ENCODE assay signal across 8 cellular contexts in the genomic region with DNA sequence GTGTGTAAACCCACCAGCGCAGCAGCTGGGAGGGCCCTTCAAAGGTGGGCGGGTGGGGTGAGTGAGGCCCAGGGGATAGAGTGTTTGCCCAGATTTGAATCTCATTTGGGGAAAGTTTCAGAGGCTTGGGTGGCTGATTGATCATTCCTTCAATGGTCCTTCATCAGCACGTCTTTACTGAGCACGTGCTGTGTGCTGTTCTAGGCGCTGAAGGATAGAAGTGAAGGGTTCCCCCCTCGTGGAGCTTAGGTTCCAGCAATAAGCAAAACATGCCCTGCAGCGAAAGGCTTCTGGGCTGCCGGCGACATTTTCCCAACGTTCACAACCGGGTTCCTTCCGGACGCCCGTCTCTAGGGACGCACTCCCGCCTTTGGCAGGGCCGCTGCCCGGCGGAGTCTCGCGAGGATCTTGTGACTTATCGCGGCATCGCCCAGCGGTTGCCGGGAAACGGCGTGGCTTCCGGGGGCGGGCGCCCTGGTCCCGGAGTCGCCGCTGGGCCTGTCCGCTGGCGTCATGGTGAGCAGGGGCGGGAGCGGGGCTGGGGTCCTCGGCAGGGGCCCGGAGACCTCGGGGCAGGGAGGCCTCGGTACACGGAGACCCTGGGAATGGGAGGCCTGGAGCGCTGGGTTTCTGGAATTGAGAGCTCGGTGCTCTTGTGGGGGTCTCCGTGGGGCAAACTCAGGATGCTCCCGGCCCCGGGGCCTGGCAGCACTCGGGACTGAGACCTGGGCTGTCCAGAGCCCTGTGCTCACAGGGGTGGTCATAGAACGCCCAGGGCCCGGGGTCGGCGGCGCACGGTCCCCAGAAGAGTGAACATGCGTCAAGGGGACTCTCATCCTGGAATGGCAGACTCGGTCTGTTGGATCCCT. TPM values are rescaled to one million over a fixed set of nuclear protein-coding genes. Genes with fewer than 3 reads are reported as not detected.
DNase-seq lines count a peak whose midpoint lies in the region; ATAC-seq, FAIRE-seq and TF ChIP-seq lines count a peak whose summit lies in the region.

No MANE protein-coding gene starts in this region.

- H3K4me3 ChIP-seq in GM12865 (ENCODE audit: low read depth, low read length): peak overlapping the region; percentile 93
- peak overlapping the region; percentile 78 for H3K4me3 ChIP-seq in coronary artery
- H3K4me3 ChIP-seq in HepG2 (replicated peaks in 1 of 3; ENCODE audit: insufficient read depth in 1 of 3, low read depth in 2 of 3, low read length in 3 of 3): peak overlapping the region; percentile 82 to 87 (median 82)

- H3K9ac ChIP-seq in HepG2 (ENCODE audit: insufficient read depth, low read depth, low read length): peak overlapping the region; percentile 81

- 5% methylated on average over 20 of the region's 57 CpGs for WGBS in HepG2 (ENCODE audit: low lambda C conversion rate)

- H3K36me3 ChIP-seq in HepG2 (replicated peaks in 1 of 2; ENCODE audit: control insufficient read depth in 1 of 2, insufficient read depth in 2 of 2, low read length in 2 of 2): peaks cover 0 to 2% of the 10 kb centered on the region in 2 experiments; a peak in 1 of 5 replicates

- no peaks in the 10 kb centered on the region; a peak in 1 of 5 replicates for H3K27me3 ChIP-seq in HepG2 (ENCODE audit: control insufficient read depth in 1 of 2, insufficient read depth in 2 of 2, low read length in 2 of 2)

- TSS peak; percentile 59 for BruUV-seq in HepG2 (replicated peaks; lab: Mats Ljungman, UMichigan)

- H3K79me2 ChIP-seq in HepG2 (ENCODE audit: insufficient read depth, low read length): peaks cover 8% of the 10 kb centered on the region

- H3K9me3 ChIP-seq in HepG2 (ENCODE audit: low read length): no peaks in the 10 kb centered on the region

- in situ Hi-C loops in HepG2 (cut with HindIII; ENCODE audit: extremely low pct_ligation_motif_present, low pct_unique_long_range_greater_than_20kb): loop anchor here (5.0 kb wide), 1 partner anchor 100 kb away; the partner anchor contains the start of gene TUBB3

- TF ChIP-seq CTCF in GM12865 (IDR thresholded peaks at IDR 0.05; ENCODE audit: insufficient read depth, low read depth, low read length, missing control alignments) (no peak), coronary artery (IDR thresholded peaks at IDR 0.05) (no peak), HepG2 (CRISPR knock-in tag; IDR thresholded peaks at IDR 0.05) (no peak)

- H3K4me1 ChIP-seq in HepG2 (ENCODE audit: insufficient read depth, low read length): peaks cover 44% of the 10 kb centered on the region

- DNase-seq in GM12865 (ENCODE audit: low read depth): peak; percentile 93
- DNase-seq in NCI-H345 treated with DMSO at 0.1 percent for 48 hours (lab: John Stamatoyannopoulos, UW; ENCODE audit: unreplicated experiment): peak; percentile 72
- DNase-seq in activated CD4-positive, alpha-beta T cell treated with anti-CD3 and anti-CD28 coated beads for 4 hours: peak; percentile 75 to 77
- DNase-seq in coronary artery (ENCODE audit: low spot score): peak; percentile 91
- peak; percentile 92 for DNase-seq in HepG2 (ENCODE audit: low spot score)
- DNase-seq in stimulated activated CD4-positive, alpha-beta T cell treated with anti-CD3 and anti-CD28 coated beads, Interleukin-2, amount 100 ng/mL, for 48 hours: peak; percentile 77 to 83

- peak; percentile 17; the same call in 1 of the 2 replicates for TF ChIP-seq RAD21 in HepG2 (CRISPR knock-in tag; IDR thresholded peaks at IDR 0.05)

- FAIRE-seq in HepG2 (lab: Jason Lieb, UNC): peak; percentile 86

- TF ChIP-seq EP300 in HepG2 (IDR thresholded peaks at IDR 0.05; ENCODE audit: low read depth in 2 of 2, low read length in 2 of 2) (peak in 1 of 2 experiments; percentile 28; a peak in 2 of 4 replicates), HepG2 (CRISPR knock-in tag; IDR thresholded peaks at IDR 0.05; ENCODE audit: borderline replicate concordance) (no peak)

- H2AFZ ChIP-seq in HepG2 (ENCODE audit: low read length): no peak overlapping the region

- H4K20me1 ChIP-seq in HepG2 (ENCODE audit: insufficient read depth, low read length): no peaks in the 10 kb centered on the region

- CTCF ChIA-PET in HepG2 (lab: Yijun Ruan, JAX; ENCODE audit: low intra/inter-chr PET ratio, low total read pairs): no interaction called here

- peak overlapping the region; percentile 92 for H3K4me2 ChIP-seq in HepG2 (ENCODE audit: low read depth, low read length)

- POLR2A ChIA-PET in HepG2 (lab: Yijun Ruan, JAX): interaction anchor here (0.7 to 2.3 kb wide), 6 partner anchors 24 to 201 kb away, joined by 3 to 7 read pairs (median 4); partner anchors contain the start of gene TUBB3

- intact Hi-C loops in HepG2 (cut with micrococcal nuclease; ENCODE audit: unreplicated experiment): loop anchor here (5.0 kb wide), 1 partner anchor 100 kb away; the partner anchor contains the start of gene TUBB3

- TF ChIP-seq POLR2A in HepG2 (IDR thresholded peaks at IDR 0.05; ENCODE audit: insufficient read depth in 1 of 2, low read depth in 2 of 2, low read length in 2 of 2): peak; percentile 70 to 78

- ATAC-seq in HG03097 (IDR thresholded peaks at IDR 0.05; ENCODE audit: low FRiP score, unreplicated experiment): peak; percentile 62
- peak; percentile 79 for ATAC-seq in HepG2
- ATAC-seq in GM18868 (IDR thresholded peaks at IDR 0.05; ENCODE audit: unreplicated experiment): no peak

- H3K27ac ChIP-seq in coronary artery: peak overlapping the region; percentile 40 to 64
- H3K27ac ChIP-seq in HepG2 (ENCODE audit: extremely low read length, insufficient read depth, low read length): peak overlapping the region; percentile 75

TF ChIP-seq in HepG2, 621 proteins besides CTCF, POLR2A, EP300 and RAD21 (continues in another document):
- no peak for TF ChIP-seq BHLHE40 (IDR thresholded peaks at IDR 0.05; ENCODE audit: low read length)
- TF ChIP-seq FOSL2 (CRISPR knock-in tag; IDR thresholded peaks at IDR 0.05): peak; percentile 71
- 0 out of 2 replicates have a peak, but pooled peaks have one; percentile 66 for TF ChIP-seq HDAC2 (CRISPR knock-in tag; IDR thresholded peaks at IDR 0.05)
- peak; percentile 56; the same call in 1 of the 2 replicates for TF ChIP-seq ZSCAN31 (CRISPR knock-in tag; IDR thresholded peaks at IDR 0.05; ENCODE audit: low read depth)
- peak; percentile 85 for TF ChIP-seq REPIN1 (CRISPR knock-in tag; IDR thresholded peaks at IDR 0.05; ENCODE audit: borderline replicate concordance, low read depth)
- TF ChIP-seq KDM5A (IDR thresholded peaks at IDR 0.05; ENCODE audit: borderline replicate concordance, low read length): peak; percentile 46
- 0 out of 2 replicates have a peak, but pooled peaks have one; percentile 44 for TF ChIP-seq NFKBIZ (CRISPR knock-in tag; IDR thresholded peaks at IDR 0.05)
- TF ChIP-seq ZNF768 (CRISPR knock-in tag; IDR thresholded peaks at IDR 0.05): peak; percentile 20; the same call in 1 of the 2 replicates

RNA-seq across cellular contexts. Expression of gene DBNDD1, which starts 3.2 kb away (rescaled TPM):
- total RNA-seq in HepG2 (2016; rRNA removed; fragmentation: Illumina TruSeq; extraction: Trizol): 13.0 and 17.0 TPM in 2 replicates
- total RNA-seq in HepG2 (2016; cell fraction: cytosol; rRNA removed; fragmentation: Illumina TruSeq; extraction: Trizol; ENCODE audit: low read depth): 18.8 and 21.7 TPM in 2 replicates
- 11.4 and 16.1 TPM in 2 replicates for total RNA-seq in HepG2 (2016; cell fraction: insoluble cytoplasmic fraction; rRNA removed; fragmentation: Illumina TruSeq; extraction: Trizol)
- total RNA-seq in HepG2 (2016; cell fraction: membrane; rRNA removed; fragmentation: Illumina TruSeq; extraction: Trizol): 40.2 and 47.3 TPM in 2 replicates
- 7.6 and 10.0 TPM in 2 replicates for total RNA-seq in HepG2 (2016; cell fraction: nucleus; rRNA removed; fragmentation: Illumina TruSeq; extraction: Trizol)
- 40.4 and 51.0 TPM in 2 replicates for polyA plus RNA-seq in HepG2 (2011; rRNA removed)
- polyA plus RNA-seq in HepG2 (2011; cell fraction: cytosol; rRNA removed): 44.2 and 56.2 TPM in 2 replicates
- 31.7 and 32.2 TPM in 2 replicates for polyA plus RNA-seq in HepG2 (2011; cell fraction: nucleus; rRNA removed)
- 16.4 and 30.0 TPM in 2 replicates for polyA plus RNA-seq in HepG2 (2012)
- 60.8 and 72.2 TPM in 2 replicates for polyA plus RNA-seq in HepG2 (2016; cell fraction: cytosol; fragmentation: Illumina TruSeq; extraction: Trizol; ENCODE audit: low read depth)
- polyA plus RNA-seq in HepG2 (2016; cell fraction: insoluble cytoplasmic fraction; fragmentation: Illumina TruSeq; extraction: Trizol; ENCODE audit: low read depth): 33.1 and 40.9 TPM in 2 replicates
- 102 TPM in 2 replicates for polyA plus RNA-seq in HepG2 (2016; cell fraction: membrane; fragmentation: Illumina TruSeq; extraction: Trizol; ENCODE audit: low read depth)
- polyA plus RNA-seq in HepG2 (2016; cell fraction: nucleus; fragmentation: Illumina TruSeq; extraction: Trizol; ENCODE audit: insufficient read depth, low read depth): 31.0 and 33.1 TPM in 2 replicates
- polyA minus RNA-seq in HepG2 (2011; rRNA and poly(A)+ RNA removed; ENCODE audit: low replicate concordance): 5.9 and 53.2 TPM in 2 replicates
- polyA minus RNA-seq in HepG2 (2011; cell fraction: cytosol; rRNA and poly(A)+ RNA removed): 23.0 and 26.9 TPM in 2 replicates
- polyA minus RNA-seq in HepG2 (2011; cell fraction: nucleus; rRNA and poly(A)+ RNA removed): 9.8 and 13.2 TPM in 2 replicates

RNA-seq across cellular contexts. Expression of gene PRDM7, which starts 54.7 kb away (rescaled TPM):
- not detected in 2 replicates for total RNA-seq in HepG2 (2016; rRNA removed; fragmentation: Illumina TruSeq; extraction: Trizol)
- total RNA-seq in HepG2 (2016; cell fraction: cytosol; rRNA removed; fragmentation: Illumina TruSeq; extraction: Trizol; ENCODE audit: low read depth): not detected in 2 replicates
- not detected in 2 replicates for total RNA-seq in HepG2 (2016; cell fraction: insoluble cytoplasmic fraction; rRNA removed; fragmentation: Illumina TruSeq; extraction: Trizol)
- total RNA-seq in HepG2 (2016; cell fraction: membrane; rRNA removed; fragmentation: Illumina TruSeq; extraction: Trizol): not detected in 2 replicates
- not detected in 2 replicates for total RNA-seq in HepG2 (2016; cell fraction: nucleus; rRNA removed; fragmentation: Illumina TruSeq; extraction: Trizol)
- 0.03 TPM in 1 of 2 replicates, not detected in the other for polyA plus RNA-seq in HepG2 (2011; rRNA removed)
- polyA plus RNA-seq in HepG2 (2011; cell fraction: cytosol; rRNA removed): not detected in 2 replicates
- polyA plus RNA-seq in HepG2 (2011; cell fraction: nucleus; rRNA removed): not detected in 2 replicates
- not detected in 2 replicates for polyA plus RNA-seq in HepG2 (2012)
- not detected in 2 replicates for polyA plus RNA-seq in HepG2 (2016; cell fraction: cytosol; fragmentation: Illumina TruSeq; extraction: Trizol; ENCODE audit: low read depth)
- polyA plus RNA-seq in HepG2 (2016; cell fraction: insoluble cytoplasmic fraction; fragmentation: Illumina TruSeq; extraction: Trizol; ENCODE audit: low read depth): not detected in 2 replicates
- polyA plus RNA-seq in HepG2 (2016; cell fraction: membrane; fragmentation: Illumina TruSeq; extraction: Trizol; ENCODE audit: low read depth): not detected in 2 replicates
- not detected in 2 replicates for polyA plus RNA-seq in HepG2 (2016; cell fraction: nucleus; fragmentation: Illumina TruSeq; extraction: Trizol; ENCODE audit: insufficient read depth, low read depth)
- polyA minus RNA-seq in HepG2 (2011; rRNA and poly(A)+ RNA removed; ENCODE audit: low replicate concordance): not detected in 2 replicates
- polyA minus RNA-seq in HepG2 (2011; cell fraction: cytosol; rRNA and poly(A)+ RNA removed): not detected in 2 replicates
- 0.13 TPM in 1 of 2 replicates, not detected in the other for polyA minus RNA-seq in HepG2 (2011; cell fraction: nucleus; rRNA and poly(A)+ RNA removed)
